ENCODE assay signal across 8 cellular contexts in genomic region chr1:179815642-179816041, GRCh38.
DNase-seq lines count a peak whose midpoint lies in the region; ATAC-seq and TF ChIP-seq lines count a peak whose summit lies in the region.

No MANE protein-coding gene starts in this region.

- intact Hi-C loops in left ventricle myocardium inferior (cut with micrococcal nuclease), result loop anchor here (2.0 kb wide), 1 partner anchor 109 kb away; no protein-coding TSS in a partner anchor
- intact Hi-C loops in uterus (cut with DNase I; ENCODE audit: low total_unique reads), result no loop called here

- peak overlapping the region; percentile 60 for H3K4me3 ChIP-seq in left ventricle myocardium inferior
- peak overlapping the region in 1 of 2 donors; percentile 43 for H3K4me3 ChIP-seq in right atrium auricular region
- peak overlapping the region; percentile 74 for H3K4me3 ChIP-seq in adipocyte (ENCODE audit: low read length)
- peak overlapping the region in 1 of 2 donors; percentile 41 for H3K4me3 ChIP-seq in uterus

- TF ChIP-seq CTCF in left ventricle myocardium inferior (IDR thresholded peaks at IDR 0.05; ENCODE audit: borderline replicate concordance) (no peak), right atrium auricular region (IDR thresholded peaks at IDR 0.05) (no peak), mesothelial cell of epicardium (IDR thresholded peaks at IDR 0.05; ENCODE audit: unreplicated experiment) (no peak), uterus (IDR thresholded peaks at IDR 0.05) (no peak)

- peak overlapping the region; percentile 84 for H3K27ac Mint-ChIP-seq in mesothelial cell of epicardium

- H3K36me3 ChIP-seq in left ventricle myocardium inferior (no peaks in the 10 kb centered on the region), right atrium auricular region (no peaks in the 10 kb centered on the region), adipocyte (ENCODE audit: control insufficient read depth, insufficient read depth, low read length, severe bottlenecking) (no peaks in the 10 kb centered on the region), uterus (no peaks in the 10 kb centered on the region)

- H3K9me3 ChIP-seq in left ventricle myocardium inferior (replicated peaks) (no peaks in the 10 kb centered on the region), right atrium auricular region (no peaks in the 10 kb centered on the region), adipocyte (ENCODE audit: control insufficient read depth, low read length) (no peaks in the 10 kb centered on the region), uterus (no peaks in the 10 kb centered on the region)

- DNase-seq in left ventricle myocardium inferior, result no peak
- DNase-seq in right atrium auricular region (ENCODE audit: low spot score), result no peak
- no peak for DNase-seq in adipocyte (ENCODE audit: low read depth)
- DNase-seq in mesothelial cell of epicardium (ENCODE audit: low spot score in 2 of 2, unreplicated experiment in 2 of 2), result no peak
- no peak for DNase-seq in uterus
- DNase-seq in SIG-M5 treated with dmso at 0.1 percent for 504 hours (lab: John Stamatoyannopoulos, UW; ENCODE audit: unreplicated experiment), result no peak
- no peak for DNase-seq in HCEC 1CT

- peak overlapping the region; percentile 75 for H3K27ac ChIP-seq in left ventricle myocardium inferior (replicated peaks)
- H3K27ac ChIP-seq in right atrium auricular region, result peak overlapping the region in 1 of 2 donors; percentile 34
- H3K27ac ChIP-seq in uterus, result peak overlapping the region; percentile 1 to 6

- H3K4me1 ChIP-seq in left ventricle myocardium inferior (peaks cover 38% of the 10 kb centered on the region), right atrium auricular region (peaks cover 0 to 30% of the 10 kb centered on the region in 2 donors), adipocyte (ENCODE audit: control insufficient read depth, insufficient read depth, low read length) (peaks cover 40% of the 10 kb centered on the region), uterus (peaks cover 0 to 3% of the 10 kb centered on the region in 2 donors)

- H3K36me3 Mint-ChIP-seq in mesothelial cell of epicardium, result no peaks in the 10 kb centered on the region

- H3K27me3 Mint-ChIP-seq in mesothelial cell of epicardium (ENCODE audit: low read depth), result peaks cover 19% of the 10 kb centered on the region

- peaks cover 37% of the 10 kb centered on the region for H3K4me1 Mint-ChIP-seq in mesothelial cell of epicardium

- TF ChIP-seq POLR2A in uterus (IDR thresholded peaks at IDR 0.05), result no peak

- no peak for ATAC-seq in HG03095 (IDR thresholded peaks at IDR 0.05; ENCODE audit: unreplicated experiment)

- H3K9ac ChIP-seq in adipocyte (ENCODE audit: low read length), result no peak overlapping the region

- H3K4me3 Mint-ChIP-seq in mesothelial cell of epicardium, result peak overlapping the region; percentile 78

- H3K27me3 ChIP-seq in left ventricle myocardium inferior (ENCODE audit: low read depth) (peaks cover 28% of the 10 kb centered on the region), right atrium auricular region (no peaks in the 10 kb centered on the region), adipocyte (replicated peaks; ENCODE audit: control insufficient read depth, insufficient read depth, low read length) (peaks cover 33% of the 10 kb centered on the region), uterus (no peaks in the 10 kb centered on the region)

- no peaks in the 10 kb centered on the region for H3K9me3 Mint-ChIP-seq in mesothelial cell of epicardium
